ENCODE assay signal across 19 cellular contexts in genomic region chr5:116542619-116543018, GRCh38. TPM values are rescaled to one million over a fixed set of nuclear protein-coding genes. Genes with fewer than 3 reads are reported as not detected.
DNase-seq lines count a peak whose midpoint lies in the region; ATAC-seq and TF ChIP-seq lines count a peak whose summit lies in the region.
"Had no signal": no experiment of that assay in that cellular context is flagged by ENCODE, and none has a peak within 500 bp of the region (broad histone marks: within the 10 kb centered on the region; RNA-seq: fewer than 3 reads in every experiment).

No MANE protein-coding gene starts in this region.

- H3K36me3 ChIP-seq in GM23338 (ENCODE audit: insufficient read depth) (peaks cover 20% of the 10 kb centered on the region), adrenal gland (replicated peaks in 1 of 2) (no peaks in the 10 kb centered on the region), mucosa of descending colon (ENCODE audit: low read depth) (no peaks in the 10 kb centered on the region), gastroesophageal sphincter (no peaks in the 10 kb centered on the region)

- H3K27me3 ChIP-seq in GM23338 (ENCODE audit: insufficient read depth) (no peaks in the 10 kb centered on the region), adrenal gland (no peaks in the 10 kb centered on the region), gastroesophageal sphincter (no peaks in the 10 kb centered on the region)

- DNase-seq in GM23338 (ENCODE audit: low spot score) (no peak), NCI-H69 (lab: John Stamatoyannopoulos, UW) (peak; percentile 57), adrenal gland (no peak), mucosa of descending colon (peak in 1 of 3 donors; percentile 67), NCI-H2171 treated with DMSO at 0.1 percent for 48 hours (lab: John Stamatoyannopoulos, UW) (no peak)
- no peak for DNase-seq in stimulated activated naive CD8-positive, alpha-beta T cell treated with anti-CD3 and anti-CD28 coated beads, Interleukin-15, amount 100 ng/mL, for 72 hours
- DNase-seq: C1 segment of cervical spinal cord, DMS 273 treated with DMSO at 0.1 percent for 48 hours, GDM1, NCI-H1417 treated with DMSO at 0.1 percent for 48 hours, NCI-H2029, NCI-H774 had no signal

- peak overlapping the region; percentile 50 for H3K4me2 ChIP-seq in GM23338
- H3K4me2 ChIP-seq: A549 had no signal

- peaks cover 40% of the 10 kb centered on the region for H3K4me1 Mint-ChIP-seq in GM23338
- H3K4me1 Mint-ChIP-seq in stimulated activated naive CD8-positive, alpha-beta T cell treated with anti-CD3 and anti-CD28 coated beads, Interleukin-15, amount 100 ng/mL, for 72 hours = no peaks in the 10 kb centered on the region
- H3K4me1 Mint-ChIP-seq: IgD-negative memory B cell had no signal

- H2AFZ ChIP-seq in GM23338 = no peak overlapping the region

- H3K79me2 ChIP-seq in GM23338 (replicated peaks; ENCODE audit: insufficient read depth) = peaks cover 100% of the 10 kb centered on the region

- H3K4me3 ChIP-seq in GM23338 (peak overlapping the region; percentile 9; the same call in 1 of the 2 replicates), adrenal gland (no peak overlapping the region), mucosa of descending colon (no peak overlapping the region), gastroesophageal sphincter (no peak overlapping the region)
- H3K4me3 ChIP-seq: A549, GM12878 had no signal

- H3K36me3 Mint-ChIP-seq in GM23338 (ENCODE audit: low read depth) = peaks cover 37% of the 10 kb centered on the region

- peaks cover 89% of the 10 kb centered on the region for H4K20me1 ChIP-seq in GM23338 (replicated peaks; ENCODE audit: insufficient read depth)

- TF ChIP-seq POLR2A in adrenal gland (IDR thresholded peaks at IDR 0.05) (no peak), gastroesophageal sphincter (IDR thresholded peaks at IDR 0.05) (no peak)

- 68 to 80% (median 74%) methylated on average over 3 of the region's 3 CpGs for WGBS in adrenal gland, 4 donors
- WGBS in gastroesophageal sphincter (ENCODE audit: low coverage in 1 of 2), 2 donors = 75 to 86% methylated on average over 3 of the region's 3 CpGs

- H3K27ac Mint-ChIP-seq in GM23338 = no peak overlapping the region
- H3K27ac Mint-ChIP-seq in stimulated activated naive CD8-positive, alpha-beta T cell treated with anti-CD3 and anti-CD28 coated beads, Interleukin-15, amount 100 ng/mL, for 72 hours = no peak overlapping the region
- H3K27ac Mint-ChIP-seq: IgD-negative memory B cell had no signal

- peaks cover 11% of the 10 kb centered on the region for H3K27me3 Mint-ChIP-seq in GM23338 (ENCODE audit: insufficient read depth, low read depth, poor library complexity)
- no peaks in the 10 kb centered on the region for H3K27me3 Mint-ChIP-seq in stimulated activated naive CD8-positive, alpha-beta T cell treated with anti-CD3 and anti-CD28 coated beads, Interleukin-15, amount 100 ng/mL, for 72 hours

- TF ChIP-seq EP300 in gastroesophageal sphincter (IDR thresholded peaks at IDR 0.05) = no peak

- H3K4me3 Mint-ChIP-seq in GM23338 = no peak overlapping the region
- H3K4me3 Mint-ChIP-seq in stimulated activated naive CD8-positive, alpha-beta T cell treated with anti-CD3 and anti-CD28 coated beads, Interleukin-15, amount 100 ng/mL, for 72 hours = no peak overlapping the region
- H3K4me3 Mint-ChIP-seq: IgD-negative memory B cell had no signal

- ATAC-seq in GM23338 = no peak; the same call in 2 of the 3 replicates
- ATAC-seq in mucosa of descending colon = peak; percentile 31
- ATAC-seq in gastroesophageal sphincter = no peak
- ATAC-seq in stimulated activated naive CD8-positive, alpha-beta T cell treated with anti-CD3 and anti-CD28 coated beads, Interleukin-15, amount 100 ng/mL, for 72 hours = no peak
- ATAC-seq in HG03565 (IDR thresholded peaks at IDR 0.05; ENCODE audit: unreplicated experiment) = no peak
- ATAC-seq: A549, GM12878, Panc1 had no signal

- H3K9me3 ChIP-seq in adrenal gland (replicated peaks in 1 of 3) = no peaks in the 10 kb centered on the region
- H3K9me3 ChIP-seq in mucosa of descending colon = peaks cover 4% of the 10 kb centered on the region
- peaks cover 0 to 21% (median 0%) of the 10 kb centered on the region in 3 donors for H3K9me3 ChIP-seq in gastroesophageal sphincter

- no peak overlapping the region for H3K27ac ChIP-seq in GM23338 (ENCODE audit: low read depth)
- H3K27ac ChIP-seq in adrenal gland = peak overlapping the region in 3 of 5 donors; percentile 48 to 87 (median 79)
- no peak overlapping the region for H3K27ac ChIP-seq in gastroesophageal sphincter
- H3K27ac ChIP-seq: A549 had no signal

- H3F3A ChIP-seq in GM23338 (replicated peaks; ENCODE audit: low read depth) = peaks cover under 1% of the 10 kb centered on the region; the same call in 1 of the 2 replicates

- H3K9me2 ChIP-seq in GM23338 (ENCODE audit: insufficient read depth) = no peaks in the 10 kb centered on the region

- H3K9me3 Mint-ChIP-seq in GM23338 = peaks cover 22% of the 10 kb centered on the region
- peaks cover 15 to 29% of the 10 kb centered on the region in 2 donors for H3K9me3 Mint-ChIP-seq in stimulated activated naive CD8-positive, alpha-beta T cell treated with anti-CD3 and anti-CD28 coated beads, Interleukin-15, amount 100 ng/mL, for 72 hours

- TF ChIP-seq CTCF in GM23338 (conservative IDR thresholded peaks at IDR 0.05; ENCODE audit: low read depth in 2 of 2) = no peak
- TF ChIP-seq CTCF in adrenal gland (IDR thresholded peaks at IDR 0.05) = no peak
- TF ChIP-seq CTCF in mucosa of descending colon (IDR thresholded peaks at IDR 0.05) = no peak
- TF ChIP-seq CTCF in gastroesophageal sphincter (IDR thresholded peaks at IDR 0.05) = no peak

- intact Hi-C loops in adrenal gland (cut with DNase I) (no loop called here), mucosa of descending colon (cut with DNase I, micrococcal nuclease) (no loop called here)

- H3K4me1 ChIP-seq in GM23338 (ENCODE audit: insufficient read depth) (peaks cover 54% of the 10 kb centered on the region), adrenal gland (replicated peaks in 1 of 2) (peaks cover 18 to 45% of the 10 kb centered on the region in 2 donors), mucosa of descending colon (ENCODE audit: low read depth) (peaks cover 26% of the 10 kb centered on the region), gastroesophageal sphincter (no peaks in the 10 kb centered on the region)
- H3K4me1 ChIP-seq: A549 had no signal

TF ChIP-seq in GM23338, 12 proteins besides CTCF, POLR2A, EP300 and RAD21 (continues in another document):
- TF ChIP-seq ZNF331 (CRISPR knock-in tag; IDR thresholded peaks at IDR 0.05; ENCODE audit: low read depth) (no peak), EZH2 (IDR thresholded peaks at IDR 0.05; ENCODE audit: low read depth, unreplicated experiment) (no peak), NANOG (IDR thresholded peaks at IDR 0.05; ENCODE audit: borderline replicate concordance) (no peak)

RNA-seq across cellular contexts. Expression of gene SEMA6A, which starts 32.0 kb away (rescaled TPM):
- 355 and 400 TPM in 2 replicates for total RNA-seq in GM23338 (2014; rRNA removed; shearing (Covaris generic))
- polyA plus RNA-seq in GM23338 (2016; fragmentation: Nextera tagmentation; extraction: Ambion mirVana) (220 and 233 TPM in 2 replicates), adrenal gland (100 to 1,000 TPM in 1 of 3 donors, 10 to 100 TPM in 2; 55.1 to 112 (median 91.2) TPM)
- total RNA-seq in adrenal gland (100 to 1,000 TPM; 108 to 182 (median 141) TPM), mucosa of descending colon (100 to 1,000 TPM in 2 of 3 donors, 10 to 100 TPM in 1; 90.0 to 137 (median 106) TPM), gastroesophageal sphincter (10 to 100 TPM; 10.9 to 19.8 (median 17.8) TPM)
- total RNA-seq: LHCN-M2 had no signal

Comparison
In these comparisons a context has a peak if more than half of its experiments do, and no peak if none do; other contexts are left out.
1. H3K27ac ChIP-seq: peak in adrenal gland (3 of 5); none in GM23338 (single experiment) and gastroesophageal sphincter (0 of 4).
2. RNA of gene SEMA6A, which starts 32.0 kb away (total RNA-seq): 355 to 400 TPM in GM23338, 108 to 182 TPM in adrenal gland and 90.0 to 137 TPM in mucosa of descending colon; 10.9 to 19.8 TPM in gastroesophageal sphincter; every median in the first group is over 4 times any median in the second.